9 cellular contexts compared by ENCODE assay signal in the genomic region with DNA sequence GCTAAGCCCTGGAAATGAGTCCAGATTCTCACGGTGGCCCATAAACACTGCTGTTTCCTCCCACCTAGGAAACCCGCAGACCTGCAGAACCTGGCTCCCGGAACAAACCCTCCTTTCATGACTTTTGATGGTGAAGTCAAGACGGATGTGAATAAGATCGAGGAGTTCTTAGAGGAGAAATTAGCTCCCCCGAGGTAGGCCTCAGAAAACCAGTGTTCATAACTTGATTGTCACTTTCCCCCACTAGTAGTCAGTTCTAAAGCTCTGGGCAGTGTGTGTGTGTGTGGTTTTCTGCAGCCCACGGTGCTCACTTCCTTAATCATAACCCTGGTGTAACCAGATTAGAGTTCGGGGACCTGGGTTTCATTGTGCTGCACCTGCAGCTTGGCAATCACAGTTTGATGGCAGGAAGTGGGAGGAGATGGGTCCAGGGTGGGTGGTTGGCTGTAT. TPM values are rescaled to one million over a fixed set of nuclear protein-coding genes. Genes with fewer than 3 reads are reported as not detected.
DNase-seq lines count a peak whose midpoint lies in the region; ATAC-seq and TF ChIP-seq lines count a peak whose summit lies in the region.
"Had no signal": no experiment of that assay in that cellular context is flagged by ENCODE, and none has a peak within 500 bp of the region (broad histone marks: within the 10 kb centered on the region; RNA-seq: fewer than 3 reads in every experiment).

No MANE protein-coding gene starts in this region.

- H3K9me3 ChIP-seq in effector memory CD4-positive, alpha-beta T cell (ENCODE audit: control insufficient read depth, low read length) = no peaks in the 10 kb centered on the region
- H3K9me3 ChIP-seq in left ventricle myocardium inferior (replicated peaks) (no peaks in the 10 kb centered on the region), MG63 (no peaks in the 10 kb centered on the region)

- H3K27ac ChIP-seq in effector memory CD4-positive, alpha-beta T cell (ENCODE audit: insufficient read depth, low read length, poor library complexity, severe bottlenecking) = no peak overlapping the region
- no peak overlapping the region for H3K27ac ChIP-seq in left ventricle myocardium inferior (replicated peaks)

- DNase-seq in GM10266 (ENCODE audit: extremely low spot score) (peak; percentile 67), left ventricle myocardium inferior (no peak), MG63 (no peak)
- DNase-seq in Jurkat, Clone E6-1 (ENCODE audit: low read depth, low spot score) = peak; percentile 81
- DNase-seq in effector memory CD4-positive, alpha-beta T cell = no peak

- H3K27me3 Mint-ChIP-seq in activated naive CD8-positive, alpha-beta T cell = no peaks in the 10 kb centered on the region

- TF ChIP-seq CTCF in GM10266 (IDR thresholded peaks at IDR 0.05; ENCODE audit: control insufficient read depth, insufficient read depth, low read depth, missing control alignments) (no peak), left ventricle myocardium inferior (IDR thresholded peaks at IDR 0.05; ENCODE audit: borderline replicate concordance) (no peak)

- no peaks in the 10 kb centered on the region for H3K27me3 ChIP-seq in effector memory CD4-positive, alpha-beta T cell (replicated peaks; ENCODE audit: control insufficient read depth, insufficient read depth, low read length, poor library complexity, severe bottlenecking)
- H3K27me3 ChIP-seq in left ventricle myocardium inferior (ENCODE audit: low read depth) (peaks cover 11% of the 10 kb centered on the region), MG63 (no peaks in the 10 kb centered on the region)

- H3K9me3 Mint-ChIP-seq in activated naive CD8-positive, alpha-beta T cell (ENCODE audit: low read depth) = no peaks in the 10 kb centered on the region

- no peak overlapping the region for H3K4me3 ChIP-seq in Jurkat, Clone E6-1 (ENCODE audit: low read length)
- no peak overlapping the region for H3K4me3 ChIP-seq in effector memory CD4-positive, alpha-beta T cell (ENCODE audit: insufficient read depth, low read depth, low read length, poor library complexity, severe bottlenecking)
- H3K4me3 ChIP-seq in left ventricle myocardium inferior (no peak overlapping the region), MG63 (no peak overlapping the region)

- peak overlapping the region; percentile 2 for H3K27ac Mint-ChIP-seq in activated naive CD8-positive, alpha-beta T cell

- peaks cover 27% of the 10 kb centered on the region for H3K4me1 Mint-ChIP-seq in activated naive CD8-positive, alpha-beta T cell (ENCODE audit: low read depth)

- ATAC-seq in GM21526 (IDR thresholded peaks at IDR 0.05; ENCODE audit: low FRiP score, unreplicated experiment) = peak; percentile 83
- no peak for ATAC-seq in GM18873 (IDR thresholded peaks at IDR 0.05; ENCODE audit: low FRiP score, unreplicated experiment)

- H3K36me3 ChIP-seq in effector memory CD4-positive, alpha-beta T cell (ENCODE audit: control insufficient read depth, insufficient read depth, low read length) = no peaks in the 10 kb centered on the region
- H3K36me3 ChIP-seq in left ventricle myocardium inferior (no peaks in the 10 kb centered on the region), MG63 (no peaks in the 10 kb centered on the region)

- intact Hi-C loops in left ventricle myocardium inferior (cut with micrococcal nuclease) = no loop called here

- H3K36me3 Mint-ChIP-seq in activated naive CD8-positive, alpha-beta T cell = peaks cover 2% of the 10 kb centered on the region

- peaks cover 10% of the 10 kb centered on the region for H3K4me1 ChIP-seq in effector memory CD4-positive, alpha-beta T cell (ENCODE audit: control insufficient read depth, insufficient read depth, low read length, poor library complexity, severe bottlenecking)
- H3K4me1 ChIP-seq in left ventricle myocardium inferior = no peaks in the 10 kb centered on the region

- H3K4me3 Mint-ChIP-seq in activated naive CD8-positive, alpha-beta T cell = peak overlapping the region; percentile 68

RNA-seq across cellular contexts. Expression of gene CLIC6, which starts 39.1 kb away (rescaled TPM):
- 1.4 TPM for polyA plus RNA-seq in Jurkat, Clone E6-1 (2012; ENCODE audit: insufficient read depth, insufficient read length)
- 11.2 TPM for total RNA-seq in left ventricle myocardium inferior
- total RNA-seq in MG63 (2014; rRNA removed; shearing (Covaris generic); ENCODE audit: low replicate concordance) = not detected in 2 replicates
- total RNA-seq: RPMI7951 had no signal

Comparison
In these comparisons a context has a peak if more than half of its experiments do, and no peak if none do; other contexts are left out.
1. DNase-seq: peak in GM10266 (single experiment) and Jurkat, Clone E6-1 (single experiment); none in effector memory CD4-positive, alpha-beta T cell (0 of 3), left ventricle myocardium inferior (single experiment) and MG63 (single experiment).
2. RNA of gene CLIC6, which starts 39.1 kb away (total RNA-seq): 11.2 TPM in left ventricle myocardium inferior (single experiment); not detected in MG63; every median in the first group is over 10 times any median in the second.